Comparison of ENCODE assay signal across 12 cellular contexts in the genomic region with DNA sequence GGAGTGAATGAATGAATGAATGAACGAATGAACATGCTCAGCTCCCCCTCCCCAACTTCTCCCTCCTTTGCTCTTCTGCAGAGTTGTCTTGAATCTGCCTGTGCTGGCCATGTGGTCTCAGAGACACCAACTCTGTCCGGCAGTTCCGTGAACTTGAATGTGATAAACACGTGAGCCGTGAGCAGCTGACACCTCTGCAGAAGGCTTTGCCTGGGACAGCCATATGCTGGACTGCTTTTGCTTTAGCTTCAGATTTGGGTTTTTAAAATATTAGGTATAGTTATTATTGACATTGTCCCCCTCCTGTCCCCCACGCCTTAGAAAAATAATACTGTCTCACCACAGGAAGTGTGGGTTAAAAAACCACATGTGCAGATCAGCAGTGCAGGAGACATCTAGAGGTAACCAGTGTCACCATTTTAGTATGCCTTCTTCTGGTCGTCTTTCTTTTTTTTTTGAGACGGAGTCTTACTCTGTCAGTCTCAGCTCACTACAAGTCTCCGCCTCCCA.
DNase-seq lines count a peak whose midpoint lies in the region; ATAC-seq and TF ChIP-seq lines count a peak whose summit lies in the region.
"Had no signal": no experiment of that assay in that cellular context is flagged by ENCODE, and none has a peak within 500 bp of the region (broad histone marks: within the 10 kb centered on the region; RNA-seq: fewer than 3 reads in every experiment).

No MANE protein-coding gene starts in this region.

- 64 to 69% methylated on average over 9 of the region's 9 CpGs for WGBS in lower leg skin, 2 donors

- ATAC-seq in activated B cell treated with CpG ODN at 0.5 μM for 24 hours (ENCODE audit: low read depth): peak; percentile 47
- no peak for ATAC-seq in HG03280 (IDR thresholded peaks at IDR 0.05; ENCODE audit: unreplicated experiment)

- H3K4me3 ChIP-seq in CD8-positive, alpha-beta memory T cell (ENCODE audit: low read length): no peak overlapping the region
- no peak overlapping the region for H3K4me3 ChIP-seq in lower leg skin (ENCODE audit: low read depth, poor library complexity, severe bottlenecking)
- H3K4me3 ChIP-seq: ascending aorta, heart right ventricle had no signal

- no peaks in the 10 kb centered on the region for H3K27me3 ChIP-seq in CD8-positive, alpha-beta memory T cell (ENCODE audit: insufficient read depth, low read length, poor library complexity, severe bottlenecking)
- H3K27me3 ChIP-seq: ascending aorta, heart right ventricle had no signal

- H3K4me1 ChIP-seq in CD8-positive, alpha-beta memory T cell (ENCODE audit: insufficient read depth, low read length): peaks cover 16% of the 10 kb centered on the region

- peaks cover 25% of the 10 kb centered on the region for H3K36me3 ChIP-seq in CD8-positive, alpha-beta memory T cell (ENCODE audit: insufficient read depth, low read length)

- CTCF ChIA-PET in CD8-positive, alpha-beta memory T cell (lab: Charles Lee): interaction anchor here (0.7 to 1.7 kb wide), 7 partner anchors 18 to 147 kb away, joined by 3 to 8 read pairs (median 4); a partner anchor contains a TSS
- CTCF ChIA-PET in activated B cell treated with CpG ODN at 0.5 μM for 24 hours (lab: Charles Lee): interaction anchor here (1.4 to 1.6 kb wide), 3 partner anchors 145 to 160 kb away, joined by 3 to 5 read pairs (median 4); a partner anchor contains a TSS

- H3K4me3 Mint-ChIP-seq in CD8-positive, alpha-beta memory T cell: peak overlapping the region in 6 of 7 donors; percentile 37 to 88 (median 67)
- H3K4me3 Mint-ChIP-seq in activated B cell treated with CpG ODN at 0.5 μM for 24 hours (no peak overlapping the region), immature natural killer cell (peak overlapping the region; percentile 55 to 82 (median 73))

- intact Hi-C loops in activated B cell treated with CpG ODN at 0.5 μM for 24 hours (cut with micrococcal nuclease) (loop anchor here (10.0 kb wide), 1 partner anchor 92 kb away; no protein-coding TSS in a partner anchor), lower leg skin (cut with DNase I; ENCODE audit: low total_unique reads) (no loop called here)

- H3K9me3 Mint-ChIP-seq in CD8-positive, alpha-beta memory T cell: no peaks in the 10 kb centered on the region
- no peaks in the 10 kb centered on the region for H3K9me3 Mint-ChIP-seq in activated B cell treated with CpG ODN at 0.5 μM for 24 hours
- no peaks in the 10 kb centered on the region for H3K9me3 Mint-ChIP-seq in immature natural killer cell

- peaks cover 9 to 53% (median 17%) of the 10 kb centered on the region in 3 donors for H3K36me3 Mint-ChIP-seq in CD8-positive, alpha-beta memory T cell
- H3K36me3 Mint-ChIP-seq in activated B cell treated with CpG ODN at 0.5 μM for 24 hours (ENCODE audit: low read depth) (peaks cover 64% of the 10 kb centered on the region), immature natural killer cell (peaks cover 10 to 15% (median 15%) of the 10 kb centered on the region in 3 donors)

- peak in 4 of 5 donors; percentile 26 to 59 (median 48) for DNase-seq in CD8-positive, alpha-beta memory T cell
- DNase-seq in GM20000 (ENCODE audit: low spot score): peak; percentile 45
- DNase-seq in activated B cell treated with CpG ODN at 0.5 μM for 24 hours: no peak
- DNase-seq in immature natural killer cell: peak; percentile 48 to 65 (median 51)
- no peak for DNase-seq in GM19238 (ENCODE audit: insufficient read length, low spot score)
- DNase-seq in C1 segment of cervical spinal cord (lab: John Stamatoyannopoulos, UW): no peak
- DNase-seq in lower leg skin (ENCODE audit: low spot score in 2 of 2): no peak
- DNase-seq: heart right ventricle, mesendoderm, NCI-H1417 treated with DMSO at 0.1 percent for 48 hours had no signal

- POLR2A ChIA-PET in CD8-positive, alpha-beta memory T cell (lab: Charles Lee): interaction anchor here (1.9 kb wide), 1 partner anchor 145 kb away, joined by 7 read pairs; a partner anchor contains a TSS
- POLR2A ChIA-PET in activated B cell treated with CpG ODN at 0.5 μM for 24 hours (lab: Charles Lee): interaction anchor here (0.6 to 1.0 kb wide), 3 partner anchors 8 to 148 kb away, joined by 3 to 6 read pairs (median 5); a partner anchor contains a TSS

- no peaks in the 10 kb centered on the region for H3K9me3 ChIP-seq in CD8-positive, alpha-beta memory T cell (ENCODE audit: low read length)
- H3K9me3 ChIP-seq: ascending aorta, heart right ventricle had no signal

- TF ChIP-seq POLR2A in lower leg skin (IDR thresholded peaks at IDR 0.05): no peak

- H3K27ac Mint-ChIP-seq in CD8-positive, alpha-beta memory T cell: peak overlapping the region; percentile 66 to 94 (median 92)
- H3K27ac Mint-ChIP-seq in activated B cell treated with CpG ODN at 0.5 μM for 24 hours (peak overlapping the region; percentile 66), immature natural killer cell (peak overlapping the region; percentile 27 to 90 (median 82))

- no peaks in the 10 kb centered on the region for H3K27me3 Mint-ChIP-seq in CD8-positive, alpha-beta memory T cell
- H3K27me3 Mint-ChIP-seq in activated B cell treated with CpG ODN at 0.5 μM for 24 hours (no peaks in the 10 kb centered on the region), immature natural killer cell (ENCODE audit: low read depth in 3 of 3) (peaks cover 0 to 1% (median 0%) of the 10 kb centered on the region in 3 donors)

- no peak overlapping the region for H3K27ac ChIP-seq in CD8-positive, alpha-beta memory T cell (ENCODE audit: low read depth, low read length)
- H3K27ac ChIP-seq: ascending aorta had no signal

- peaks cover 21 to 31% (median 28%) of the 10 kb centered on the region in 3 donors for H3K4me1 Mint-ChIP-seq in CD8-positive, alpha-beta memory T cell
- H3K4me1 Mint-ChIP-seq in activated B cell treated with CpG ODN at 0.5 μM for 24 hours: peaks cover 16% of the 10 kb centered on the region
- peaks cover 25 to 30% of the 10 kb centered on the region in 2 donors for H3K4me1 Mint-ChIP-seq in immature natural killer cell

- TF ChIP-seq CTCF in GM20000 (IDR thresholded peaks at IDR 0.05; ENCODE audit: extremely low read depth, missing control alignments) (no peak), activated B cell treated with CpG ODN at 0.5 μM for 24 hours (IDR thresholded peaks at IDR 0.05) (no peak), lower leg skin (IDR thresholded peaks at IDR 0.05) (no peak)

Comparison
In these comparisons a context has a peak if more than half of its experiments do, and no peak if none do; other contexts are left out.
1. DNase-seq: peak in CD8-positive, alpha-beta memory T cell (4 of 5), GM20000 (single experiment) and immature natural killer cell (3 of 3); none in activated B cell treated with CpG ODN at 0.5 μM for 24 hours (single experiment), GM19238 (single experiment), C1 segment of cervical spinal cord (0 of 14) and lower leg skin (0 of 2).
2. Peak in every context shown above with its lines, with median percentiles within 50 percentile points of each other: H3K27ac Mint-ChIP-seq.